1 cellular context compared by ENCODE assay signal in the genomic region with DNA sequence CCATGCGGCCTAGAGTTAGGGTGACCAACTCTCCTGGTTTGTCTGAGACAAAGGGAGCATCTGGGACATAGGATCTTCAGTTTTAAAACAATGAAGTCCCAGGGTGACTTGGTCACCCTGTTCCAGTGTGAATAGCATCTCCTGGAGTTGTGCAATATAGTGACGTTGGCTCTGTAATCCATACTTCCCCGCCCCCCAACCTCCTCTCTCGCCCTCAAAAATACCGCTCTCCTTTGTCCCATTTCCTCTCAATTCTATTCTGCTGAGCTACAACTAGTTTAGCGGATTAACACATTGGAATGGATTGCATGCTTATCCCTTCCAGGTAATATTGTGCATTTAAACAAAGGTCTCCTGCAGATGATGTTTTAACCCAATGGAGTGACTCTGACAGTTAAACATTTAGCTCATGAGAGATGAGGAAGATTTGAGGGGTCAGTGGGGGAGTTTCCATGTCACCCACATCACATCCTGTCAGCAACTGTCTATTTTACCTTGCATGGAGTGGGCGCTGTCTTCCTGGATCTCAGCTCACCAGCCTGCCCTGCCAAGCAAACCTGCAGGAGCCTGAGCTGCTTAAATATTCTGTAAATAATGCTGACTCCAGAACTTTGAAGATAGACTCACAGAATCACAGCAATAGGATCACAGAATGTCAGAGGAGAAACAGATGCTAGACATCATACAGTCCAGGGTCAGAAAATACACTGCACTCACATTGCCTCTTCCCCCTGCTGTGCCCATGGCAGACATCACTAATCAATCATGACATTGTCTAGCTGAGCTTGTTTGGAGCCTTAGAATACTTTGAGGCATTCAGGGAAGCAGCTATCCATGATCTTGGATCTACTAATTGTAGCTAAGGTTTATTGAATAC.
TF ChIP-seq lines count a peak whose summit lies in the region.

No MANE protein-coding gene starts in this region.

TF ChIP-seq in K562, 482 proteins besides CTCF, POLR2A, EP300 and RAD21 (continued from another document):
- TF ChIP-seq ZNF23 (CRISPR knock-in tag; IDR thresholded peaks at IDR 0.05) (peak; percentile 97), CEBPG (CRISPR knock-in tag; IDR thresholded peaks at IDR 0.05) (peak; percentile 28; the same call in 1 of the 2 replicates), CEBPG (tag; conservative IDR thresholded peaks at IDR 0.05 in 1 of 2, IDR thresholded peaks at IDR 0.05 in 1 of 2) (peak in 1 of 2 experiments; percentile 66; a peak in 2 of 4 replicates), ZBTB17 (CRISPR knock-in tag; IDR thresholded peaks at IDR 0.05) (peak; percentile 95), GABPA (tag; conservative IDR thresholded peaks at IDR 0.05; ENCODE audit: low read depth) (no peak), CEBPB (tag; IDR thresholded peaks at IDR 0.05) (peak; percentile 82), NFRKB (IDR thresholded peaks at IDR 0.05; ENCODE audit: low read depth) (no peak), ZNF175 (CRISPR knock-in tag; IDR thresholded peaks at IDR 0.05; ENCODE audit: low read depth) (no peak), C11orf30 (IDR thresholded peaks at IDR 0.05; ENCODE audit: low read depth) (peak; percentile 59; the same call in 1 of the 2 replicates), RBM15 (IDR thresholded peaks at IDR 0.05; ENCODE audit: insufficient read depth, low read length) (no peak), ZNF644 (tag; IDR thresholded peaks at IDR 0.05; ENCODE audit: low read depth) (no peak), TFAM (CRISPR knock-in tag; conservative IDR thresholded peaks at IDR 0.05) (no peak), HNRNPK (IDR thresholded peaks at IDR 0.05; ENCODE audit: low read depth, low read length, poor library complexity, severe bottlenecking) (no peak), ZBTB7A (IDR thresholded peaks at IDR 0.05; ENCODE audit: borderline replicate concordance, control insufficient read depth, low read depth, low read length) (no peak), ZNF316 (IDR thresholded peaks at IDR 0.05) (peak; percentile 73), SRSF1 (IDR thresholded peaks at IDR 0.05; ENCODE audit: low read depth, low read length) (no peak), ZC3H4 (CRISPR knock-in tag; IDR thresholded peaks at IDR 0.05; ENCODE audit: borderline replicate concordance) (no peak), BCL6 (CRISPR knock-in tag; IDR thresholded peaks at IDR 0.05) (no peak)
- TF ChIP-seq, protein P1, sequence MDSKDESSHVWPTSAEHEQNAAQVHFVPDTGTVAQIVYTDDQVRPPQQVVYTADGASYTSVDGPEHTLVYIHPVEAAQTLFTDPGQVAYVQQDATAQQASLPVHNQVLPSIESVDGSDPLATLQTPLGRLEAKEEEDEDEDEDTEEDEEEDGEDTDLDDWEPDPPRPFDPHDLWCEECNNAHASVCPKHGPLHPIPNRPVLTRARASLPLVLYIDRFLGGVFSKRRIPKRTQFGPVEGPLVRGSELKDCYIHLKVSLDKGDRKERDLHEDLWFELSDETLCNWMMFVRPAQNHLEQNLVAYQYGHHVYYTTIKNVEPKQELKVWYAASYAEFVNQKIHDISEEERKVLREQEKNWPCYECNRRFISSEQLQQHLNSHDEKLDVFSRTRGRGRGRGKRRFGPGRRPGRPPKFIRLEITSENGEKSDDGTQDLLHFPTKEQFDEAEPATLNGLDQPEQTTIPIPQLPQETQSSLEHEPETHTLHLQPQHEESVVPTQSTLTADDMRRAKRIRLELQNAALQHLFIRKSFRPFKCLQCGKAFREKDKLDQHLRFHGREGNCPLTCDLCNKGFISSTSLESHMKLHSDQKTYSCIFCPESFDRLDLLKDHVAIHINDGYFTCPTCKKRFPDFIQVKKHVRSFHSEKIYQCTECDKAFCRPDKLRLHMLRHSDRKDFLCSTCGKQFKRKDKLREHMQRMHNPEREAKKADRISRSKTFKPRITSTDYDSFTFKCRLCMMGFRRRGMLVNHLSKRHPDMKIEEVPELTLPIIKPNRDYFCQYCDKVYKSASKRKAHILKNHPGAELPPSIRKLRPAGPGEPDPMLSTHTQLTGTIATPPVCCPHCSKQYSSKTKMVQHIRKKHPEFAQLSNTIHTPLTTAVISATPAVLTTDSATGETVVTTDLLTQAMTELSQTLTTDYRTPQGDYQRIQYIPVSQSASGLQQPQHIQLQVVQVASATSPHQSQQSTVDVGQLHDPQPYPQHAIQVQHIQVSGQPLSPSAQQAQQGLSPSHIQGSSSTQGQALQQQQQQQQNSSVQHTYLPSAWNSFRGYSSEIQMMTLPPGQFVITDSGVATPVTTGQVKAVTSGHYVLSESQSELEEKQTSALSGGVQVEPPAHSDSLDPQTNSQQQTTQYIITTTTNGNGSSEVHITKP (IDR thresholded peaks at IDR 0.05; ENCODE audit: partially characterized antibody) = peak; percentile 74
- TF ChIP-seq, protein P2, sequence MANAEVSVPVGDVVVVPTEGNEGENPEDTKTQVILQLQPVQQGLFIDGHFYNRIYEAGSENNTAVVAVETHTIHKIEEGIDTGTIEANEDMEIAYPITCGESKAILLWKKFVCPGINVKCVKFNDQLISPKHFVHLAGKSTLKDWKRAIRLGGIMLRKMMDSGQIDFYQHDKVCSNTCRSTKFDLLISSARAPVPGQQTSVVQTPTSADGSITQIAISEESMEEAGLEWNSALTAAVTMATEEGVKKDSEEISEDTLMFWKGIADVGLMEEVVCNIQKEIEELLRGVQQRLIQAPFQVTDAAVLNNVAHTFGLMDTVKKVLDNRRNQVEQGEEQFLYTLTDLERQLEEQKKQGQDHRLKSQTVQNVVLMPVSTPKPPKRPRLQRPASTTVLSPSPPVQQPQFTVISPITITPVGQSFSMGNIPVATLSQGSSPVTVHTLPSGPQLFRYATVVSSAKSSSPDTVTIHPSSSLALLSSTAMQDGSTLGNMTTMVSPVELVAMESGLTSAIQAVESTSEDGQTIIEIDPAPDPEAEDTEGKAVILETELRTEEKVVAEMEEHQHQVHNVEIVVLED (CRISPR knock-in tag; IDR thresholded peaks at IDR 0.05) = no peak
- TF ChIP-seq, protein P3, sequence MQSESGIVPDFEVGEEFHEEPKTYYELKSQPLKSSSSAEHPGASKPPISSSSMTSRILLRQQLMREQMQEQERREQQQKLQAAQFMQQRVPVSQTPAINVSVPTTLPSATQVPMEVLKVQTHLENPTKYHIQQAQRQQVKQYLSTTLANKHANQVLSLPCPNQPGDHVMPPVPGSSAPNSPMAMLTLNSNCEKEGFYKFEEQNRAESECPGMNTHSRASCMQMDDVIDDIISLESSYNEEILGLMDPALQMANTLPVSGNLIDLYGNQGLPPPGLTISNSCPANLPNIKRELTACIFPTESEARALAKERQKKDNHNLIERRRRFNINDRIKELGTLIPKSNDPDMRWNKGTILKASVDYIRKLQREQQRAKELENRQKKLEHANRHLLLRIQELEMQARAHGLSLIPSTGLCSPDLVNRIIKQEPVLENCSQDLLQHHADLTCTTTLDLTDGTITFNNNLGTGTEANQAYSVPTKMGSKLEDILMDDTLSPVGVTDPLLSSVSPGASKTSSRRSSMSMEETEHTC (IDR thresholded peaks at IDR 0.05) = no peak
- TF ChIP-seq, protein P4, sequence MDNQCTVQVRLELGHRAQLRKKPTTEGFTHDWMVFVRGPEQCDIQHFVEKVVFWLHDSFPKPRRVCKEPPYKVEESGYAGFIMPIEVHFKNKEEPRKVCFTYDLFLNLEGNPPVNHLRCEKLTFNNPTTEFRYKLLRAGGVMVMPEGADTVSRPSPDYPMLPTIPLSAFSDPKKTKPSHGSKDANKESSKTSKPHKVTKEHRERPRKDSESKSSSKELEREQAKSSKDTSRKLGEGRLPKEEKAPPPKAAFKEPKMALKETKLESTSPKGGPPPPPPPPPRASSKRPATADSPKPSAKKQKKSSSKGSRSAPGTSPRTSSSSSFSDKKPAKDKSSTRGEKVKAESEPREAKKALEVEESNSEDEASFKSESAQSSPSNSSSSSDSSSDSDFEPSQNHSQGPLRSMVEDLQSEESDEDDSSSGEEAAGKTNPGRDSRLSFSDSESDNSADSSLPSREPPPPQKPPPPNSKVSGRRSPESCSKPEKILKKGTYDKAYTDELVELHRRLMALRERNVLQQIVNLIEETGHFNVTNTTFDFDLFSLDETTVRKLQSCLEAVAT (IDR thresholded peaks at IDR 0.05) = peak in 1 of 2 experiments; percentile 83; a peak in 2 of 4 replicates
- TF ChIP-seq, protein P5, sequence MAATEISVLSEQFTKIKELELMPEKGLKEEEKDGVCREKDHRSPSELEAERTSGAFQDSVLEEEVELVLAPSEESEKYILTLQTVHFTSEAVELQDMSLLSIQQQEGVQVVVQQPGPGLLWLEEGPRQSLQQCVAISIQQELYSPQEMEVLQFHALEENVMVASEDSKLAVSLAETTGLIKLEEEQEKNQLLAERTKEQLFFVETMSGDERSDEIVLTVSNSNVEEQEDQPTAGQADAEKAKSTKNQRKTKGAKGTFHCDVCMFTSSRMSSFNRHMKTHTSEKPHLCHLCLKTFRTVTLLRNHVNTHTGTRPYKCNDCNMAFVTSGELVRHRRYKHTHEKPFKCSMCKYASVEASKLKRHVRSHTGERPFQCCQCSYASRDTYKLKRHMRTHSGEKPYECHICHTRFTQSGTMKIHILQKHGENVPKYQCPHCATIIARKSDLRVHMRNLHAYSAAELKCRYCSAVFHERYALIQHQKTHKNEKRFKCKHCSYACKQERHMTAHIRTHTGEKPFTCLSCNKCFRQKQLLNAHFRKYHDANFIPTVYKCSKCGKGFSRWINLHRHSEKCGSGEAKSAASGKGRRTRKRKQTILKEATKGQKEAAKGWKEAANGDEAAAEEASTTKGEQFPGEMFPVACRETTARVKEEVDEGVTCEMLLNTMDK (IDR thresholded peaks at IDR 0.05; ENCODE audit: borderline replicate concordance, insufficient read depth, low read depth, low read length, poor library complexity, severe bottlenecking) = no peak
